In genomic region chr11:46278387-46279173, GRCh38 we compare ENCODE assay signal across 8 cellular contexts. TPM values are rescaled to one million over a fixed set of nuclear protein-coding genes. Genes with fewer than 3 reads are reported as not detected.
DNase-seq lines count a peak whose midpoint lies in the region; FAIRE-seq and TF ChIP-seq lines count a peak whose summit lies in the region.

No MANE protein-coding gene starts in this region.

- H3K27me3 ChIP-seq in esophagus muscularis mucosa, result peaks cover 0 to 54% (median 16%) of the 10 kb centered on the region in 4 donors

- H3K27ac ChIP-seq in esophagus muscularis mucosa (replicated peaks in 1 of 4), result peak overlapping the region; percentile 62 to 76 (median 68)

- POLR2A ChIA-PET in activated CD4-positive, alpha-beta T cell treated with anti-CD3 and anti-CD28 coated beads, Interleukin-2, amount 10 ng/mL, durations not matched to agents 7 days and 5 days (lab: Charles Lee), result no interaction called here

- CTCF ChIA-PET in activated CD4-positive, alpha-beta T cell treated with anti-CD3 and anti-CD28 coated beads, Interleukin-2, amount 10 ng/mL, durations not matched to agents 7 days and 5 days (lab: Charles Lee), result interaction anchor here (1.1 to 1.9 kb wide), 4 partner anchors 8 to 52 kb away, joined by 3 to 4 read pairs (median 3); no protein-coding TSS in a partner anchor

- intact Hi-C loops in esophagus muscularis mucosa (cut with DNase I), result no loop called here

- H3K9me3 Mint-ChIP-seq in activated CD4-positive, alpha-beta T cell treated with anti-CD3 and anti-CD28 coated beads, Interleukin-2, amount 10 ng/mL, durations not matched to agents 7 days and 5 days, result no peaks in the 10 kb centered on the region
- H3K9me3 Mint-ChIP-seq in neural crest cell, result no peaks in the 10 kb centered on the region

- H3K4me1 Mint-ChIP-seq in activated CD4-positive, alpha-beta T cell treated with anti-CD3 and anti-CD28 coated beads, Interleukin-2, amount 10 ng/mL, durations not matched to agents 7 days and 5 days, result peaks cover 2% of the 10 kb centered on the region
- H3K4me1 Mint-ChIP-seq in neural crest cell, result peaks cover 13% of the 10 kb centered on the region

- H3K36me3 Mint-ChIP-seq in activated CD4-positive, alpha-beta T cell treated with anti-CD3 and anti-CD28 coated beads, Interleukin-2, amount 10 ng/mL, durations not matched to agents 7 days and 5 days (ENCODE audit: low read depth), result no peaks in the 10 kb centered on the region
- H3K36me3 Mint-ChIP-seq in neural crest cell (ENCODE audit: low read depth), result no peaks in the 10 kb centered on the region

- H3K27ac Mint-ChIP-seq in activated CD4-positive, alpha-beta T cell treated with anti-CD3 and anti-CD28 coated beads, Interleukin-2, amount 10 ng/mL, durations not matched to agents 7 days and 5 days, result no peak overlapping the region
- H3K27ac Mint-ChIP-seq in neural crest cell (ENCODE audit: unreplicated experiment), result no peak overlapping the region

- peak overlapping the region; percentile 52 to 70 (median 56) for H3K4me3 ChIP-seq in esophagus muscularis mucosa

- no peak for TF ChIP-seq EP300 in esophagus muscularis mucosa (IDR thresholded peaks at IDR 0.05)

- no peak overlapping the region for H3K4me3 Mint-ChIP-seq in activated CD4-positive, alpha-beta T cell treated with anti-CD3 and anti-CD28 coated beads, Interleukin-2, amount 10 ng/mL, durations not matched to agents 7 days and 5 days
- peak overlapping the region; percentile 71 for H3K4me3 Mint-ChIP-seq in neural crest cell

- H3K36me3 ChIP-seq in esophagus muscularis mucosa, result no peaks in the 10 kb centered on the region

- peaks cover 61% of the 10 kb centered on the region for H3K27me3 Mint-ChIP-seq in activated CD4-positive, alpha-beta T cell treated with anti-CD3 and anti-CD28 coated beads, Interleukin-2, amount 10 ng/mL, durations not matched to agents 7 days and 5 days
- peaks cover 68% of the 10 kb centered on the region for H3K27me3 Mint-ChIP-seq in neural crest cell (ENCODE audit: low read depth)

- peak; percentile 11 to 37 for DNase-seq in activated CD4-positive, alpha-beta T cell treated with anti-CD3 and anti-CD28 coated beads for 24 hours (ENCODE audit: low read depth in 2 of 2)
- DNase-seq in activated CD4-positive, alpha-beta T cell treated with anti-CD3 and anti-CD28 coated beads, Interleukin-2, amount 10 ng/mL, durations not matched to agents 7 days and 5 days, result no peak
- DNase-seq in T1000 (lab: John Stamatoyannopoulos, UW), result peak; percentile 43
- no peak for DNase-seq in esophagus muscularis mucosa (ENCODE audit: extremely low spot score)
- DNase-seq in neural crest cell (ENCODE audit: low read depth, low spot score), result peak; percentile 56
- no peak for DNase-seq in RCC 7860 (ENCODE audit: low spot score)
- DNase-seq in central memory CD4-positive, alpha-beta T cell, result no peak
- no peak for DNase-seq in DMS153 treated with DMSO at 0.1 percent for 48 hours (lab: John Stamatoyannopoulos, UW; ENCODE audit: unreplicated experiment)

- TF ChIP-seq POLR2A in esophagus muscularis mucosa (IDR thresholded peaks at IDR 0.05; ENCODE audit: low read depth), result no peak

- TF ChIP-seq CTCF in esophagus muscularis mucosa (IDR thresholded peaks at IDR 0.05), result peak; percentile 29 to 47 (median 33)
- peak; percentile 64 for TF ChIP-seq CTCF in neural crest cell (conservative IDR thresholded peaks at IDR 0.05)

- WGBS in esophagus muscularis mucosa, result 19% methylated on average over 17 of the region's 24 CpGs

- FAIRE-seq in RCC 7860 (lab: Jason Lieb, UNC), result no peak

- H3K9me3 ChIP-seq in esophagus muscularis mucosa, result no peaks in the 10 kb centered on the region

- peaks cover 42 to 71% (median 54%) of the 10 kb centered on the region in 4 donors for H3K4me1 ChIP-seq in esophagus muscularis mucosa

RNA-seq across cellular contexts. Expression of gene CREB3L1, which starts 1.1 kb away (rescaled TPM):
- total RNA-seq in activated CD4-positive, alpha-beta T cell treated with anti-CD3 and anti-CD28 coated beads, Interleukin-2, amount 10 ng/mL, durations not matched to agents 7 days and 5 days, result not detected
- total RNA-seq in esophagus muscularis mucosa, result 1 to 10 TPM; 1.3 to 8.7 (median 3.7) TPM
- 0.71 and 0.75 TPM in 2 replicates for total RNA-seq in neural crest cell

Comparison
In these comparisons a context has a peak if more than half of its experiments do, and no peak if none do; other contexts are left out.
1. DNase-seq: peak in activated CD4-positive, alpha-beta T cell treated with anti-CD3 and anti-CD28 coated beads for 24 hours (2 of 2), T1000 (single experiment) and neural crest cell (single experiment); none in activated CD4-positive, alpha-beta T cell treated with anti-CD3 and anti-CD28 coated beads, Interleukin-2, amount 10 ng/mL, durations not matched to agents 7 days and 5 days (single experiment), esophagus muscularis mucosa (single experiment), RCC 7860 (single experiment), central memory CD4-positive, alpha-beta T cell (single experiment) and DMS153 treated with DMSO at 0.1 percent for 48 hours (single experiment).